1 cellular context compared by ENCODE assay signal in genomic region chr1:167502719-167503452, GRCh38.
TF ChIP-seq lines count a peak whose summit lies in the region.

No MANE protein-coding gene starts in this region.

TF ChIP-seq in GM23338, 12 proteins besides CTCF, POLR2A, EP300 and RAD21 (continued from another document):
- TF ChIP-seq ZNF462 (CRISPR knock-in tag; IDR thresholded peaks at IDR 0.05) (no peak), NANOG (IDR thresholded peaks at IDR 0.05; ENCODE audit: borderline replicate concordance) (no peak), POLR2AphosphoS5 (IDR thresholded peaks at IDR 0.05; ENCODE audit: low read depth) (no peak), JUNB (IDR thresholded peaks at IDR 0.05; ENCODE audit: unreplicated experiment) (no peak), EZH2 (IDR thresholded peaks at IDR 0.05; ENCODE audit: low read depth, unreplicated experiment) (no peak), EZH2phosphoT487 (IDR thresholded peaks at IDR 0.05; ENCODE audit: unreplicated experiment) (no peak), ZNF331 (CRISPR knock-in tag; IDR thresholded peaks at IDR 0.05; ENCODE audit: low read depth) (no peak)
TF ChIP-seq in GM23338: peak in this region for 0.
